Comparison of ENCODE assay signal across 16 cellular contexts in genomic region chr17:16425202-16425601, GRCh38. TPM values are rescaled to one million over a fixed set of nuclear protein-coding genes. Genes with fewer than 3 reads are reported as not detected.
DNase-seq lines count a peak whose midpoint lies in the region; ATAC-seq, FAIRE-seq and TF ChIP-seq lines count a peak whose summit lies in the region.
"Had no signal": no experiment of that assay in that cellular context is flagged by ENCODE, and none has a peak within 500 bp of the region (broad histone marks: within the 10 kb centered on the region; RNA-seq: fewer than 3 reads in every experiment).

No MANE protein-coding gene starts in this region.

- no peak overlapping the region for H2BK120ac ChIP-seq in neuronal stem cell (ENCODE audit: low read depth, low read length)

- in situ Hi-C loops in GM12878 (cut with MboI): no loop called here

- no peak overlapping the region for H3K18ac ChIP-seq in neuronal stem cell (ENCODE audit: low read length)

- H4K20me1 ChIP-seq in Karpas-422 (ENCODE audit: insufficient read depth, low read depth, low read length): no peaks in the 10 kb centered on the region
- H4K20me1 ChIP-seq in GM12878 (ENCODE audit: control insufficient read depth, insufficient read depth): no peaks in the 10 kb centered on the region

- peak; percentile 45 for DNase-seq in DMS53 (lab: John Stamatoyannopoulos, UW)
- DNase-seq in DMS53 treated with DMSO at 0.1 percent for 48 hours (lab: John Stamatoyannopoulos, UW; ENCODE audit: unreplicated experiment): no peak
- DNase-seq in Karpas-422: peak; percentile 33
- no peak for DNase-seq in GM12878 (ENCODE audit: low read depth, low spot score)
- DNase-seq in neuronal stem cell (ENCODE audit: low spot score): no peak
- no peak for DNase-seq in activated CD4-positive, CD25-positive, alpha-beta regulatory T cell treated with anti-CD3 and anti-CD28 coated beads, Interleukin-2, amount 50 U/mL, for 72 hours
- DNase-seq in HTR-8/SVneo (ENCODE audit: insufficient read length, low spot score): no peak
- DNase-seq: CD8-positive, alpha-beta T cell; COR-L47; GF-D8; GM23248 had no signal

- 72% methylated on average over 6 of the region's 6 CpGs for WGBS in GM12878 (ENCODE audit: insufficient coverage, insufficient replicate concordance, low lambda C conversion rate, missing lambda C conversion rate)
- WGBS in neuronal stem cell (ENCODE audit: extremely low coverage in 2 of 2, insufficient read length in 2 of 2, insufficient replicate concordance in 1 of 2), 2 donors: no CpG with 5 or more reads among the region's 6 CpGs

- H3K27me3 ChIP-seq in Karpas-422 (ENCODE audit: low read length): no peaks in the 10 kb centered on the region
- H3K27me3 ChIP-seq in GM12878 (replicated peaks in 1 of 2; ENCODE audit: control insufficient read depth in 2 of 2, insufficient read depth in 2 of 2, low read length in 1 of 2): no peaks in the 10 kb centered on the region
- peaks cover 0 to 3% (median 0%) of the 10 kb centered on the region in 3 experiments for H3K27me3 ChIP-seq in neuronal stem cell (ENCODE audit: control insufficient read depth in 3 of 3, insufficient read depth in 3 of 3, low read depth in 1 of 3, low read length in 3 of 3)

- BruUV-seq in GM12878 (replicated peaks; lab: Mats Ljungman, UMichigan): TSS peak; percentile 20

- intact Hi-C loops in GM12878 (cut with micrococcal nuclease; ENCODE audit: unreplicated experiment): no loop called here

- no peak overlapping the region for H2BK5ac ChIP-seq in neuronal stem cell (ENCODE audit: low read length)

- H3K9ac ChIP-seq in Karpas-422 (ENCODE audit: low read length) (no peak overlapping the region), GM12878 (ENCODE audit: control insufficient read depth, insufficient read depth, low read length) (no peak overlapping the region), neuronal stem cell (ENCODE audit: low read depth, low read length, poor library complexity) (no peak overlapping the region)
- H3K9ac ChIP-seq: GM23248 had no signal

- no peak overlapping the region for H3K23ac ChIP-seq in neuronal stem cell (ENCODE audit: low read depth, low read length, poor library complexity)

- no peaks in the 10 kb centered on the region for H3K9me2 ChIP-seq in Karpas-422 (replicated peaks; ENCODE audit: insufficient read depth, low read length)

- TF ChIP-seq EP300 in GM12878 (IDR thresholded peaks at IDR 0.05; ENCODE audit: borderline replicate concordance in 1 of 2, control insufficient read depth in 1 of 2, low read depth in 2 of 2, low read length in 2 of 2): no peak

- POLR2A ChIA-PET in GM12878 (lab: Charles Lee): interaction anchor here (0.6 kb wide), 1 partner anchor 98 kb away, joined by 3 read pairs; no protein-coding TSS in a partner anchor

- no peaks in the 10 kb centered on the region for H3K9me3 ChIP-seq in Karpas-422 (ENCODE audit: low read length)
- H3K9me3 ChIP-seq in GM12878 (replicated peaks; ENCODE audit: control insufficient read depth, insufficient read depth, low read length): no peaks in the 10 kb centered on the region
- no peaks in the 10 kb centered on the region for H3K9me3 ChIP-seq in neuronal stem cell (replicated peaks in 1 of 2; ENCODE audit: control insufficient read depth in 2 of 2, insufficient read depth in 1 of 2, low read depth in 1 of 2, low read length in 2 of 2)

- no peak overlapping the region for H2AFZ ChIP-seq in Karpas-422 (ENCODE audit: low read length)
- no peak overlapping the region for H2AFZ ChIP-seq in GM12878 (ENCODE audit: control insufficient read depth, low read depth, low read length)
- peak overlapping the region; percentile 33 for H2AFZ ChIP-seq in neuronal stem cell (ENCODE audit: low read length)
- H2AFZ ChIP-seq: GM23248 had no signal

- no peak overlapping the region for H3K14ac ChIP-seq in neuronal stem cell (ENCODE audit: low read length)

- RAD21 ChIA-PET in GM12878 (lab: Charles Lee; ENCODE audit: unreplicated experiment): interaction anchor here (1.7 kb wide), 1 partner anchor 13 kb away, joined by 5 read pairs; no protein-coding TSS in a partner anchor

- H3K36me3 ChIP-seq in Karpas-422 (ENCODE audit: insufficient read depth, low read length) (no peaks in the 10 kb centered on the region), GM12878 (ENCODE audit: control insufficient read depth in 2 of 2, insufficient read depth in 2 of 2, low read length in 1 of 2) (peaks cover 30 to 36% of the 10 kb centered on the region in 2 experiments), neuronal stem cell (replicated peaks in 1 of 2; ENCODE audit: control insufficient read depth in 2 of 2, insufficient read depth in 2 of 2, low read length in 2 of 2) (no peaks in the 10 kb centered on the region)

- no peak for ATAC-seq in GM12878
- ATAC-seq: CD8-positive, alpha-beta T cell; HCT116 had no signal

- no peak overlapping the region for H2BK12ac ChIP-seq in neuronal stem cell (ENCODE audit: low read length)

- H2BK15ac ChIP-seq in neuronal stem cell (ENCODE audit: low read length): no peak overlapping the region

- no peak overlapping the region for H4K8ac ChIP-seq in neuronal stem cell (ENCODE audit: low read depth, low read length)

- FAIRE-seq in GM12878 (lab: Jason Lieb, UNC): no peak
- FAIRE-seq in HTR-8/SVneo (lab: Jason Lieb, UNC): no peak
- FAIRE-seq: D721Med, H54 had no signal

- H2AK5ac ChIP-seq in neuronal stem cell (ENCODE audit: low read depth, low read length): no peak overlapping the region

- no peak overlapping the region for H3K4ac ChIP-seq in neuronal stem cell (ENCODE audit: low read length)

- H4K91ac ChIP-seq in neuronal stem cell (ENCODE audit: low read depth, low read length, poor library complexity): no peak overlapping the region

- H3K4me2 ChIP-seq in Karpas-422 (ENCODE audit: low read depth, low read length, poor library complexity, severe bottlenecking): no peak overlapping the region
- H3K4me2 ChIP-seq in GM12878 (ENCODE audit: control insufficient read depth, insufficient read depth): no peak overlapping the region
- H3K4me2 ChIP-seq in neuronal stem cell (ENCODE audit: insufficient read depth, low read length, poor library complexity, severe bottlenecking): no peak overlapping the region

- no peaks in the 10 kb centered on the region for H3K79me2 ChIP-seq in Karpas-422 (ENCODE audit: low read length)
- H3K79me2 ChIP-seq in GM12878 (ENCODE audit: control insufficient read depth, insufficient read depth, low read length): peaks cover 6% of the 10 kb centered on the region

- TF ChIP-seq CTCF in GM12878 (IDR thresholded peaks at IDR 0.05 in 2 of 3, conservative IDR thresholded peaks at IDR 0.05 in 1 of 3; ENCODE audit: control insufficient read depth in 2 of 3, extremely low read depth in 1 of 3, insufficient read depth in 1 of 3, low read depth in 3 of 3, low read length in 3 of 3): no peak

- TF ChIP-seq RAD21 in GM12878 (IDR thresholded peaks at IDR 0.05; ENCODE audit: insufficient read depth, low read depth, low read length): no peak

- SMC1A ChIA-PET in GM12878 (lab: Charles Lee; ENCODE audit: uncharacterized antibody, unreplicated experiment): interaction anchor here (0.8 to 1.8 kb wide), 4 partner anchors 8 to 21 kb away, joined by 3 to 4 read pairs (median 4); partner anchors contain the start of gene TRPV2

- H3K4me1 ChIP-seq in Karpas-422 (ENCODE audit: low read length): peaks cover 7% of the 10 kb centered on the region
- H3K4me1 ChIP-seq in GM12878 (ENCODE audit: control insufficient read depth, insufficient read depth, low read length): peaks cover under 1% of the 10 kb centered on the region
- H3K4me1 ChIP-seq in neuronal stem cell (ENCODE audit: control insufficient read depth in 2 of 2, insufficient read depth in 1 of 2, low read depth in 1 of 2, low read length in 2 of 2): no peaks in the 10 kb centered on the region

- no peak overlapping the region for H3K4me3 ChIP-seq in Karpas-422 (ENCODE audit: low read length)
- no peak overlapping the region for H3K4me3 ChIP-seq in GM12878
- no peak overlapping the region for H3K4me3 ChIP-seq in neuronal stem cell (ENCODE audit: low read length in 2 of 2)
- H3K4me3 ChIP-seq: GM23248 had no signal

- TF ChIP-seq POLR2A in GM12878 (IDR thresholded peaks at IDR 0.05; ENCODE audit: low read depth, low read length): no peak

- H3K79me1 ChIP-seq in neuronal stem cell (ENCODE audit: low read depth, low read length): no peaks in the 10 kb centered on the region

- CTCF ChIA-PET in GM12878 (lab: Yijun Ruan, JAX): interaction anchor here (0.5 to 1.2 kb wide), 2 partner anchors 13 to 22 kb away, joined by 3 to 4 read pairs; no protein-coding TSS in a partner anchor

- no peak overlapping the region for H3K27ac ChIP-seq in Karpas-422 (ENCODE audit: low read length)
- H3K27ac ChIP-seq in GM12878 (ENCODE audit: control insufficient read depth, insufficient read depth): no peak overlapping the region
- no peak overlapping the region for H3K27ac ChIP-seq in neuronal stem cell (replicated peaks; ENCODE audit: low read length)
- H3K27ac ChIP-seq: 22Rv1, GM23248 had no signal

RNA-seq across cellular contexts. Expression of gene TRPV2, which starts 9.8 kb away (rescaled TPM):
- 14.2 and 30.1 TPM in 2 replicates for total RNA-seq in Karpas-422 (2014; rRNA removed; shearing (Covaris generic); ENCODE audit: low replicate concordance)
- 149 and 160 TPM in 2 replicates for total RNA-seq in GM12878 (2013; cell fraction: nucleolus; rRNA removed)
- total RNA-seq in GM12878 (2014; rRNA removed) (59.4 and 61.3 TPM in 2 replicates), GM12878 (2014; rRNA removed; fragmentation: Illumina TruSeq; extraction: Trizol) (25.6 and 29.7 TPM in 2 replicates), GM12878 (2021) (87.4 and 93.7 TPM in 2 replicates)
- polyA plus RNA-seq in GM12878 (2011; ENCODE audit: low read depth): 30.3 TPM
- polyA plus RNA-seq in GM12878 (2011; rRNA removed) (33.3 and 82.6 TPM in 2 replicates), GM12878 (2014; fragmentation: Illumina TruSeq; extraction: Trizol) (15.4 and 27.3 TPM in 2 replicates), GM12878 (2014; fragmentation: Nextera tagmentation; extraction: Ambion mirVana) (10 to 100 TPM in 1 of 2 experiments, 1 to 10 TPM in 1; 8.9 to 29.2 TPM), GM12878 (2014; rRNA removed) (48.8 and 58.4 TPM in 2 replicates), GM12878 (2016; fragmentation: Nextera tagmentation; extraction: Ambion mirVana) (10 to 100 TPM; 83.6 to 94.4 TPM)
- 82.4 and 108 TPM in 2 replicates for polyA plus RNA-seq in GM12878 (2011; cell fraction: cytosol; rRNA removed)
- 175 and 207 TPM in 2 replicates for polyA plus RNA-seq in GM12878 (2011; cell fraction: nucleus; rRNA removed)
- polyA plus RNA-seq in GM12878 (2012): 53.6 and 60.7 TPM in 2 replicates
- 96.8 and 119 TPM in 2 replicates for polyA minus RNA-seq in GM12878 (2011; rRNA and poly(A)+ RNA removed)
- 62.9 and 70.0 TPM in 2 replicates for polyA minus RNA-seq in GM12878 (2011; cell fraction: cytosol; rRNA and poly(A)+ RNA removed)
- polyA minus RNA-seq in GM12878 (2011; cell fraction: nucleus; rRNA and poly(A)+ RNA removed): 41.5 and 63.6 TPM in 2 replicates
- polyA plus RNA-seq in neuronal stem cell (2013, experiment 1 of 2): 0.36 TPM
- polyA plus RNA-seq in neuronal stem cell (2013, experiment 2 of 2): 0.30 TPM
- total RNA-seq: A673 had no signal

RNA-seq across cellular contexts. Expression of gene UBB, which starts 44.3 kb away (rescaled TPM):
- total RNA-seq in Karpas-422 (2014; rRNA removed; shearing (Covaris generic); ENCODE audit: low replicate concordance): 1,060 and 1,155 TPM in 2 replicates
- total RNA-seq in GM12878 (2013; cell fraction: nucleolus; rRNA removed): 114 and 119 TPM in 2 replicates
- 2,686 and 2,754 TPM in 2 replicates for total RNA-seq in GM12878 (2014; rRNA removed)
- total RNA-seq in GM12878 (2014; rRNA removed; fragmentation: Illumina TruSeq; extraction: Trizol): 1,488 and 1,495 TPM in 2 replicates
- 1,455 and 1,463 TPM in 2 replicates for total RNA-seq in GM12878 (2021)
- 1,026 TPM for polyA plus RNA-seq in GM12878 (2011; ENCODE audit: low read depth)
- 608 and 1,133 TPM in 2 replicates for polyA plus RNA-seq in GM12878 (2011; rRNA removed)
- polyA plus RNA-seq in GM12878 (2011; cell fraction: cytosol; rRNA removed): 2,029 and 2,469 TPM in 2 replicates
- 935 and 994 TPM in 2 replicates for polyA plus RNA-seq in GM12878 (2011; cell fraction: nucleus; rRNA removed)
- 1,643 and 1,891 TPM in 2 replicates for polyA plus RNA-seq in GM12878 (2012)
- 1,621 and 1,633 TPM in 2 replicates for polyA plus RNA-seq in GM12878 (2014; fragmentation: Illumina TruSeq; extraction: Trizol)
- 1,000 to 10,000 TPM; 4,008 to 4,246 TPM for polyA plus RNA-seq in GM12878 (2014; fragmentation: Nextera tagmentation; extraction: Ambion mirVana)
- 2,006 and 2,356 TPM in 2 replicates for polyA plus RNA-seq in GM12878 (2014; rRNA removed)
- polyA plus RNA-seq in GM12878 (2016; fragmentation: Nextera tagmentation; extraction: Ambion mirVana): 1,000 to 10,000 TPM; 2,193 to 2,309 TPM
- polyA minus RNA-seq in GM12878 (2011; rRNA and poly(A)+ RNA removed): 1,101 and 1,306 TPM in 2 replicates
- 411 and 476 TPM in 2 replicates for polyA minus RNA-seq in GM12878 (2011; cell fraction: cytosol; rRNA and poly(A)+ RNA removed)
- 196 and 307 TPM in 2 replicates for polyA minus RNA-seq in GM12878 (2011; cell fraction: nucleus; rRNA and poly(A)+ RNA removed)
- polyA plus RNA-seq in neuronal stem cell (2013, experiment 1 of 2): 3,085 TPM
- polyA plus RNA-seq in neuronal stem cell (2013, experiment 2 of 2): 3,088 TPM

Comparison
In these comparisons a context has a peak if more than half of its experiments do, and no peak if none do; other contexts are left out.
1. DNase-seq: peak in DMS53 (single experiment) and Karpas-422 (single experiment); none in DMS53 treated with DMSO at 0.1 percent for 48 hours (single experiment), GM12878 (single experiment), neuronal stem cell (single experiment), activated CD4-positive, CD25-positive, alpha-beta regulatory T cell treated with anti-CD3 and anti-CD28 coated beads, Interleukin-2, amount 50 U/mL, for 72 hours (single experiment) and HTR-8/SVneo (single experiment).